1 cellular context compared by ENCODE assay signal in the genomic region with DNA sequence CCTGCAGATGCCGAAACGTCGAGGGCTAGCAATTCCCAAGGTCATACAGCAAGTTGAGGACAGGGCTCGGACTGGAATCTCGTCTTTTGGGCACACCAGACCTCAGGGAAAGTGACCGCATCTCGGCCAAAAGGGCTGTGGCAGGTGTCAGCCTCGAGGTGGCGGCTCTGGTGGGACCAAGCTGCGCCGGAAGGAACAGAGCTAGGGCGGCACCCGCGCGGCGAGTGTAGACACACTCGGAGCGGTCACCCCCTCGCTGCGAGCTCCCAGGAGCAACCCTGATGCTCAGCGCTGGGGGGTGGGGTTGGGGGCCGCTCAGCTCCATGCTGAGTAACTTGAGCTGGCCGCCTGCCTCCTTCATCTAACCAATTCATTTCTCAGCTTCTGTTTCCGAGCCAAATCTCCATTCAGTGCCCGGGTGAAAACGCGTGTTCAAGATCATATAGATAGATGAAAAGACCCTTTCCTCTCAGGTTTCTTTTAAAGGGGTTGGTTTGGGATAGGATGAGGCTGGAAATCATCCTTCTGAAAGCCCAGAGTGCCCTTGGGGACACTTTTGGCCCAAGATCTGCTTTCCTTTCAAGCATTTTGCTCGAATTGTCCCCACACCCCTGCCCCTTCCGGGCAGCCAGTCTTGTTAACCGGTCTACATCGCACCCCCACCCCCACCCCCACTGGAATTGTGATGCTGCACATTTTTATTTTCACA.
TF ChIP-seq lines count a peak whose summit lies in the region.

No MANE protein-coding gene starts in this region.

TF ChIP-seq in HepG2, 621 proteins besides CTCF, POLR2A, EP300 and RAD21 (continues in another document):
- TF ChIP-seq ZSCAN9 (CRISPR knock-in tag; IDR thresholded peaks at IDR 0.05; ENCODE audit: borderline replicate concordance) (no peak), PAX8 (CRISPR knock-in tag; IDR thresholded peaks at IDR 0.05; ENCODE audit: borderline replicate concordance) (no peak), ATF6 (CRISPR knock-in tag; conservative IDR thresholded peaks at IDR 0.05) (no peak), CHCHD3 (CRISPR knock-in tag; IDR thresholded peaks at IDR 0.05) (no peak), RFX5 (IDR thresholded peaks at IDR 0.05; ENCODE audit: low read depth, low read length) (no peak), MED1 (CRISPR knock-in tag; IDR thresholded peaks at IDR 0.05) (peak; percentile 11; the same call in 1 of the 2 replicates), RFXANK (CRISPR knock-in tag; IDR thresholded peaks at IDR 0.05) (no peak), ZNF333 (CRISPR knock-in tag; IDR thresholded peaks at IDR 0.05; ENCODE audit: borderline replicate concordance) (0 out of 2 replicates have a peak, but pooled peaks have one; percentile 28), POGZ (CRISPR knock-in tag; IDR thresholded peaks at IDR 0.05) (no peak), PHF8 (CRISPR knock-in tag; IDR thresholded peaks at IDR 0.05) (no peak), ZFY (CRISPR knock-in tag; IDR thresholded peaks at IDR 0.05) (no peak), ZNF232 (CRISPR knock-in tag; IDR thresholded peaks at IDR 0.05; ENCODE audit: borderline replicate concordance) (no peak), KDM2A (CRISPR knock-in tag; IDR thresholded peaks at IDR 0.05; ENCODE audit: borderline replicate concordance, low read depth) (no peak; the same call in 1 of the 2 replicates), ZNF687 (CRISPR knock-in tag; IDR thresholded peaks at IDR 0.05) (peak; percentile 58), MAFK (conservative IDR thresholded peaks at IDR 0.05 in 1 of 2, IDR thresholded peaks at IDR 0.05 in 1 of 2; ENCODE audit: low read length in 2 of 2) (no peak), DMTF1 (CRISPR knock-in tag; IDR thresholded peaks at IDR 0.05) (no peak), GABPB1 (CRISPR knock-in tag; IDR thresholded peaks at IDR 0.05) (peak; percentile 72), STAG1 (CRISPR knock-in tag; IDR thresholded peaks at IDR 0.05) (0 out of 2 replicates have a peak, but pooled peaks have one; percentile 3), ZSCAN20 (CRISPR knock-in tag; IDR thresholded peaks at IDR 0.05; ENCODE audit: borderline replicate concordance) (peak; percentile 97), MAX (IDR thresholded peaks at IDR 0.05) (peak; percentile 3; the same call in 1 of the 2 replicates), ZNF800 (CRISPR knock-in tag; IDR thresholded peaks at IDR 0.05) (peak; percentile 64; the same call in 1 of the 2 replicates), GRHL1 (CRISPR knock-in tag; conservative IDR thresholded peaks at IDR 0.05) (no peak), ETV5 (CRISPR knock-in tag; IDR thresholded peaks at IDR 0.05; ENCODE audit: borderline replicate concordance) (peak; percentile 51; the same call in 1 of the 2 replicates), SAFB2 (CRISPR knock-in tag; IDR thresholded peaks at IDR 0.05; ENCODE audit: borderline replicate concordance, low read depth) (no peak), ZMAT3 (CRISPR knock-in tag; conservative IDR thresholded peaks at IDR 0.05) (0 out of 2 replicates have a peak, but pooled peaks have one; percentile 34), GABPA (IDR thresholded peaks at IDR 0.05; ENCODE audit: low read depth, low read length) (no peak), GABPA (CRISPR knock-in tag; IDR thresholded peaks at IDR 0.05; ENCODE audit: low read depth) (peak; percentile 26; the same call in 1 of the 2 replicates), NKX3-1 (CRISPR knock-in tag; IDR thresholded peaks at IDR 0.05) (no peak), ZNF781 (CRISPR knock-in tag; IDR thresholded peaks at IDR 0.05; ENCODE audit: borderline replicate concordance, not compliant biosample characterization) (peak; percentile 39), EZH2 (conservative IDR thresholded peaks at IDR 0.05; ENCODE audit: low read depth, low read length) (peak; percentile 66; the same call in 1 of the 2 replicates), HNRNPL (IDR thresholded peaks at IDR 0.05; ENCODE audit: low read depth, low read length) (0 out of 2 replicates have a peak, but pooled peaks have one; percentile 5), XRCC5 (optimal IDR thresholded peaks at IDR 0.05; ENCODE audit: low read length) (peak; percentile 16)
- TF ChIP-seq, protein P1, sequence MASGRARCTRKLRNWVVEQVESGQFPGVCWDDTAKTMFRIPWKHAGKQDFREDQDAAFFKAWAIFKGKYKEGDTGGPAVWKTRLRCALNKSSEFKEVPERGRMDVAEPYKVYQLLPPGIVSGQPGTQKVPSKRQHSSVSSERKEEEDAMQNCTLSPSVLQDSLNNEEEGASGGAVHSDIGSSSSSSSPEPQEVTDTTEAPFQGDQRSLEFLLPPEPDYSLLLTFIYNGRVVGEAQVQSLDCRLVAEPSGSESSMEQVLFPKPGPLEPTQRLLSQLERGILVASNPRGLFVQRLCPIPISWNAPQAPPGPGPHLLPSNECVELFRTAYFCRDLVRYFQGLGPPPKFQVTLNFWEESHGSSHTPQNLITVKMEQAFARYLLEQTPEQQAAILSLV (CRISPR knock-in tag; IDR thresholded peaks at IDR 0.05; ENCODE audit: borderline replicate concordance) = no peak
- TF ChIP-seq, protein P2, sequence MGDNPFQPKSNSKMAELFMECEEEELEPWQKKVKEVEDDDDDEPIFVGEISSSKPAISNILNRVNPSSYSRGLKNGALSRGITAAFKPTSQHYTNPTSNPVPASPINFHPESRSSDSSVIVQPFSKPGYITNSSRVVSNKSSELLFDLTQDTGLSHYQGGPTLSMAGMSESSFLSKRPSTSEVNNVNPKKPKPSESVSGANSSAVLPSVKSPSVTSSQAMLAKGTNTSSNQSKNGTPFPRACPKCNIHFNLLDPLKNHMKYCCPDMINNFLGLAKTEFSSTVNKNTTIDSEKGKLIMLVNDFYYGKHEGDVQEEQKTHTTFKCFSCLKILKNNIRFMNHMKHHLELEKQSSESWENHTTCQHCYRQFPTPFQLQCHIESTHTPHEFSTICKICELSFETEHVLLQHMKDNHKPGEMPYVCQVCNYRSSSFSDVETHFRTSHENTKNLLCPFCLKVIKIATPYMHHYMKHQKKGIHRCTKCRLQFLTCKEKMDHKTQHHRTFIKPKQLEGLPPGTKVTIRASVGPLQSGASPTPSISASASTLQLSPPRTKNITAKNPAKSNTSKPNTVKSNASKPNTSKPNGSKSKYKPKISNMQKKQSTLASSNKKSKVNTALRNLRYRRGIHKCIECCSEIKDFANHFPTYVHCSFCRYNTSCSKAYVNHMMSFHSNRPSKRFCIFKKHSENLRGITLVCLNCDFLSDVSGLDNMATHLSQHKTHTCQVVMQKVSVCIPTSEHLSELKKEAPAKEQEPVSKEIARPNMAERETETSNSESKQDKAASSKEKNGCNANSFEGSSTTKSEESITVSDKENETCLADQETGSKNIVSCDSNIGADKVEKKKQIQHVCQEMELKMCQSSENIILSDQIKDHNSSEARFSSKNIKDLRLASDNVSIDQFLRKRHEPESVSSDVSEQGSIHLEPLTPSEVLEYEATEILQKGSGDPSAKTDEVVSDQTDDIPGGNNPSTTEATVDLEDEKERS (CRISPR knock-in tag; IDR thresholded peaks at IDR 0.05) = peak; percentile 65; the same call in 1 of the 2 replicates
- TF ChIP-seq, protein P3, sequence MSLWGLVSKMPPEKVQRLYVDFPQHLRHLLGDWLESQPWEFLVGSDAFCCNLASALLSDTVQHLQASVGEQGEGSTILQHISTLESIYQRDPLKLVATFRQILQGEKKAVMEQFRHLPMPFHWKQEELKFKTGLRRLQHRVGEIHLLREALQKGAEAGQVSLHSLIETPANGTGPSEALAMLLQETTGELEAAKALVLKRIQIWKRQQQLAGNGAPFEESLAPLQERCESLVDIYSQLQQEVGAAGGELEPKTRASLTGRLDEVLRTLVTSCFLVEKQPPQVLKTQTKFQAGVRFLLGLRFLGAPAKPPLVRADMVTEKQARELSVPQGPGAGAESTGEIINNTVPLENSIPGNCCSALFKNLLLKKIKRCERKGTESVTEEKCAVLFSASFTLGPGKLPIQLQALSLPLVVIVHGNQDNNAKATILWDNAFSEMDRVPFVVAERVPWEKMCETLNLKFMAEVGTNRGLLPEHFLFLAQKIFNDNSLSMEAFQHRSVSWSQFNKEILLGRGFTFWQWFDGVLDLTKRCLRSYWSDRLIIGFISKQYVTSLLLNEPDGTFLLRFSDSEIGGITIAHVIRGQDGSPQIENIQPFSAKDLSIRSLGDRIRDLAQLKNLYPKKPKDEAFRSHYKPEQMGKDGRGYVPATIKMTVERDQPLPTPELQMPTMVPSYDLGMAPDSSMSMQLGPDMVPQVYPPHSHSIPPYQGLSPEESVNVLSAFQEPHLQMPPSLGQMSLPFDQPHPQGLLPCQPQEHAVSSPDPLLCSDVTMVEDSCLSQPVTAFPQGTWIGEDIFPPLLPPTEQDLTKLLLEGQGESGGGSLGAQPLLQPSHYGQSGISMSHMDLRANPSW (CRISPR knock-in tag; IDR thresholded peaks at IDR 0.05; ENCODE audit: borderline replicate concordance) = no peak
